8 cellular contexts compared by ENCODE assay signal in the genomic region with DNA sequence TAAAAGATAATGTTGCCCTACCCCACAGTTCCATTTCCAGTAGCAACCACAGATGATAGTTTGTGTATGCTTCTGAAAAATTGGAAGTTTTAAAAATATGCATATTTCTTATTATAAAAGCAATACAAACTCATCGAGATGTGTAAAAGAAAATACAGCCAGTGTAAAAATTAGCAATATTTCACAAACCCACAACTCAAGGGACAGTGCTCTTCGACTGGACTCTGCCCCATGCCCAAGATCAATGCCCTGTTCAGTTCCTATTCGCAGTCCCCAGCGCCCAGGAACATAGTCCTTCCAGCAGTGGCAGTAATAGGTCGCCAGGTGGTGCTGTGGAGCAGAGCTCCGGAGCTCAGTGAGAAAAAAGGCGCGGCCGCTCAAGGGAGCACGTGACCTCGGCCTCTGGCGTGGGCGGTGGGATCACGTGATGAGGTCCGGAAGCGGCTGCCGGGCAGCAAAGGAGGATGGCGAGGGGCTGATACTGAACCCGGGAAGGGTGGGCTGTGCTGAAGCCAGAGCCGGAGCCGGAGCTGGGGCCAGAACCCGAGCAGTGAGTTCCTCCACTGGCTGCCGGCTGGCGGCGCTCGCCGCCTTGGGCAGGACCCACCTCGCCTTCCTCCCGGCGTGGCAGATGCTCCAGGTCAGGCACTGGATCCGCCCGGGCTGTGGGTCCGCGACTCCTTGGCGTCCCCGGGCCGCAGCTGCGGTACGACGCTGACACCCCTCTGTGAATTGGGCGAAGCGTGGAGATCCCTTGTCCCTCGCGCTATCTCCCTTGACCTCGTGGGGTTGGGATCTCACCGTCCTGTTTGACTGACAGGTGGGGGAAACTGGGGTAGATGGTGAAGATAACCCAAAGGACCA. TPM values are rescaled to one million over a fixed set of nuclear protein-coding genes. Genes with fewer than 3 reads are reported as not detected.
DNase-seq lines count a peak whose midpoint lies in the region; ATAC-seq and TF ChIP-seq lines count a peak whose summit lies in the region.

SLC36A1 (plus strand) TSS at position 430 of the 864 bp plus-strand sequence. CDS start 11,190 bp downstream, outside the sequence.

- DNase-seq in GF-D8 (lab: John Stamatoyannopoulos, UW) (peak; percentile 60), H9 (peak; percentile 96), M059J (ENCODE audit: low read depth) (peak; percentile 87), SHP77 (lab: John Stamatoyannopoulos, UW) (peak; percentile 73 to 93), activated gamma-delta T cell treated with Interleukin-2 at 50 U/mL for 16 hours (peak; percentile 91), foreskin keratinocyte (peak; percentile 49 to 71), neural progenitor cell (ENCODE audit: low spot score) (peak; percentile 97), stromal cell of bone marrow (ENCODE audit: low read depth) (peak; percentile 78)

- H3K36me3 ChIP-seq in neural progenitor cell = no peaks in the 10 kb centered on the region

- no peak within 1 kb of the TSS for H3K27ac ChIP-seq in H9 (ENCODE audit: insufficient read length, low read depth, low read length)
- peak within 1 kb of the TSS; percentile 5 for H3K27ac ChIP-seq in foreskin keratinocyte
- no peak within 1 kb of the TSS for H3K27ac ChIP-seq in neural progenitor cell

- H4K5ac ChIP-seq in H9 (ENCODE audit: insufficient read length, low read depth, low read length) = no peak within 1 kb of the TSS

- H3K4ac ChIP-seq in H9 (ENCODE audit: low read depth, low read length) = no peak within 1 kb of the TSS

- H3K23me2 ChIP-seq in H9 (ENCODE audit: insufficient read length, low read depth, low read length, poor library complexity, severe bottlenecking) = peaks cover 8% of the 10 kb centered on the region

- no peak within 1 kb of the TSS for H2AFZ ChIP-seq in H9 (ENCODE audit: low read length)
- H2AFZ ChIP-seq in neural progenitor cell (replicated peaks) = peak within 1 kb of the TSS; percentile 90

- H3K9ac ChIP-seq in H9 (ENCODE audit: extremely low read depth, insufficient read length, low read length) (peak within 1 kb of the TSS; percentile 50), neural progenitor cell (peak within 1 kb of the TSS; percentile 23)

- H3K27me3 ChIP-seq in H9 (ENCODE audit: insufficient read depth, low read length) = no peaks in the 10 kb centered on the region
- peaks cover 4% of the 10 kb centered on the region for H3K27me3 ChIP-seq in foreskin keratinocyte
- no peaks in the 10 kb centered on the region for H3K27me3 ChIP-seq in neural progenitor cell

- H3K27me3 Mint-ChIP-seq in H9 (ENCODE audit: low read depth) (no peaks in the 10 kb centered on the region; the same call in 1 of the 2 replicates), neural progenitor cell (ENCODE audit: insufficient read depth, low read depth) (no peaks in the 10 kb centered on the region)

- H3K14ac ChIP-seq in H9 (ENCODE audit: insufficient read depth, low read length) = peak within 1 kb of the TSS; percentile 36; the same call in 1 of the 2 replicates

- no peak within 1 kb of the TSS for H2BK5ac ChIP-seq in H9 (ENCODE audit: insufficient read length, low read length)

- H3K4me1 Mint-ChIP-seq in H9 (peaks cover 22 to 26% of the 10 kb centered on the region in 2 experiments), neural progenitor cell (peaks cover 13% of the 10 kb centered on the region)

- H2BK20ac ChIP-seq in H9 (ENCODE audit: low read depth, low read length, poor library complexity, severe bottlenecking) = no peak within 1 kb of the TSS

- H3T11ph ChIP-seq in H9 (ENCODE audit: low read length) = no peak within 1 kb of the TSS

- H3F3A ChIP-seq in neural progenitor cell (ENCODE audit: low read depth) = peaks cover 8% of the 10 kb centered on the region

- ATAC-seq in foreskin keratinocyte = peak; percentile 90

- H4K8ac ChIP-seq in H9 (replicated peaks; ENCODE audit: insufficient read length, low read depth, low read length) = no peak within 1 kb of the TSS

- H3K4me1 ChIP-seq in H9 (ENCODE audit: insufficient read depth, low read length) = no peaks in the 10 kb centered on the region; the same call in 1 of the 2 replicates
- H3K4me1 ChIP-seq in foreskin keratinocyte = no peaks in the 10 kb centered on the region
- peaks cover 6% of the 10 kb centered on the region for H3K4me1 ChIP-seq in neural progenitor cell

- H3K79me2 ChIP-seq in H9 (ENCODE audit: insufficient read depth, low read length) (no peaks in the 10 kb centered on the region), neural progenitor cell (ENCODE audit: low read depth) (peaks cover 5% of the 10 kb centered on the region)

- H3K9me3 ChIP-seq in H9 (ENCODE audit: control insufficient read depth, low read depth, low read length) (no peaks in the 10 kb centered on the region), neural progenitor cell (ENCODE audit: low read depth) (no peaks in the 10 kb centered on the region)

- peak; percentile 96 for TF ChIP-seq CTCF in H9 (conservative IDR thresholded peaks at IDR 0.05)
- peak; percentile 97 for TF ChIP-seq CTCF in foreskin keratinocyte (conservative IDR thresholded peaks at IDR 0.05)
- TF ChIP-seq CTCF in neural progenitor cell (IDR thresholded peaks at IDR 0.05) = peak; percentile 97

- H3K9me3 Mint-ChIP-seq in H9 = no peaks in the 10 kb centered on the region
- peaks cover 2% of the 10 kb centered on the region for H3K9me3 Mint-ChIP-seq in neural progenitor cell

- peaks cover 3% of the 10 kb centered on the region for H3K79me1 ChIP-seq in H9 (ENCODE audit: insufficient read depth, low read depth, low read length, poor library complexity, severe bottlenecking)

- H3K4me3 Mint-ChIP-seq in H9 (peak within 1 kb of the TSS; percentile 84 to 91), neural progenitor cell (peak within 1 kb of the TSS; percentile 97)

- H4K20me1 ChIP-seq in H9 (ENCODE audit: control insufficient read depth, insufficient read depth, insufficient read length) (no peaks in the 10 kb centered on the region), neural progenitor cell (ENCODE audit: low read depth) (no peaks in the 10 kb centered on the region)

- H3K27ac Mint-ChIP-seq in H9 = peak within 1 kb of the TSS; percentile 34 to 86 (median 78); a peak in 4 of 7 replicates
- peak within 1 kb of the TSS; percentile 89 for H3K27ac Mint-ChIP-seq in neural progenitor cell

- H2BK12ac ChIP-seq in H9 (ENCODE audit: insufficient read length, low read depth, low read length) = no peak within 1 kb of the TSS

- H2BK15ac ChIP-seq in H9 (ENCODE audit: low read depth, low read length) = no peak within 1 kb of the TSS

- H3K56ac ChIP-seq in H9 (ENCODE audit: insufficient read length, low read depth, low read length) = no peak within 1 kb of the TSS

- peak within 1 kb of the TSS; percentile 85 for H3K4me2 ChIP-seq in H9 (ENCODE audit: insufficient read depth, insufficient read length, low read length)
- peak within 1 kb of the TSS; percentile 97 for H3K4me2 ChIP-seq in neural progenitor cell

- H3K36me3 Mint-ChIP-seq in H9 (ENCODE audit: insufficient read depth in 1 of 3, low read depth in 3 of 3) (no peaks in the 10 kb centered on the region), neural progenitor cell (no peaks in the 10 kb centered on the region)

- no peak within 1 kb of the TSS for H3K18ac ChIP-seq in H9 (ENCODE audit: insufficient read length, low read depth, low read length)

- H3K23ac ChIP-seq in H9 (ENCODE audit: insufficient read length, low read depth, low read length) = no peak within 1 kb of the TSS

- no peak within 1 kb of the TSS for H2AK5ac ChIP-seq in H9 (ENCODE audit: insufficient read length, low read length)

- H3K4me3 ChIP-seq in neural progenitor cell = peak within 1 kb of the TSS; percentile 62

- H2BK120ac ChIP-seq in H9 (ENCODE audit: low read depth, low read length, poor library complexity, severe bottlenecking) = no peak within 1 kb of the TSS

- no peak within 1 kb of the TSS for H4K91ac ChIP-seq in H9 (ENCODE audit: insufficient read length, low read depth, low read length)

- WGBS in H9 (ENCODE audit: extremely low coverage, insufficient read length, low lambda C conversion rate) = no CpG with 5 or more reads among the region's 46 CpGs

RNA-seq across cellular contexts. Expression of gene SLC36A1, which starts in this region (rescaled TPM):
- 14.1 and 15.0 TPM in 2 replicates for total RNA-seq in H9 (2021)
- 4.5 and 4.9 TPM in 2 replicates for total RNA-seq in M059J (2014; rRNA removed; shearing (Covaris generic))
- total RNA-seq in foreskin keratinocyte = 6.2 and 8.1 TPM in 2 replicates
- polyA plus RNA-seq in foreskin keratinocyte = 2.3 and 2.6 TPM in 2 replicates
- 7.8 and 8.4 TPM in 2 replicates for total RNA-seq in neural progenitor cell (ENCODE audit: low replicate concordance)
